23 cellular contexts compared by ENCODE assay signal in genomic region chr21:36369064-36369685, GRCh38. TPM values are rescaled to one million over a fixed set of nuclear protein-coding genes. Genes with fewer than 3 reads are reported as not detected.
DNase-seq lines count a peak whose midpoint lies in the region; ATAC-seq lines count a peak whose summit lies in the region.
"Had no signal": no experiment of that assay in that cellular context is flagged by ENCODE, and none has a peak within 500 bp of the region (broad histone marks: within the 10 kb centered on the region; RNA-seq: fewer than 3 reads in every experiment).

No MANE protein-coding gene starts in this region.

- H3K27ac ChIP-seq in CD8-positive, alpha-beta memory T cell (ENCODE audit: low read depth, low read length): no peak overlapping the region
- H3K27ac ChIP-seq: KMS-11 had no signal

- intact Hi-C loops in activated CD4-positive, alpha-beta memory T cell treated with anti-CD3 and anti-CD28 coated beads for 36 hours (cut with micrococcal nuclease): no loop called here

- H3K27ac Mint-ChIP-seq in activated CD4-positive, alpha-beta memory T cell treated with anti-CD3 and anti-CD28 coated beads for 36 hours: peak overlapping the region; percentile 53
- no peak overlapping the region for H3K27ac Mint-ChIP-seq in activated CD4-positive, alpha-beta memory T cell treated with anti-CD3 and anti-CD28 coated beads, Interleukin-2, amount 10 ng/mL, durations not matched to agents 7 days and 5 days
- H3K27ac Mint-ChIP-seq in CD8-positive, alpha-beta memory T cell: peak overlapping the region in 7 of 8 donors; percentile 0 to 89 (median 30)
- H3K27ac Mint-ChIP-seq in IgD-negative memory B cell (peak overlapping the region; percentile 63 to 92 (median 68)), memory B cell (peak overlapping the region; percentile 72)

- H3K9me3 Mint-ChIP-seq in activated CD4-positive, alpha-beta memory T cell treated with anti-CD3 and anti-CD28 coated beads for 36 hours: no peaks in the 10 kb centered on the region
- H3K9me3 Mint-ChIP-seq in activated CD4-positive, alpha-beta memory T cell treated with anti-CD3 and anti-CD28 coated beads, Interleukin-2, amount 10 ng/mL, durations not matched to agents 7 days and 5 days: no peaks in the 10 kb centered on the region
- H3K9me3 Mint-ChIP-seq in CD8-positive, alpha-beta memory T cell: no peaks in the 10 kb centered on the region
- H3K9me3 Mint-ChIP-seq in IgD-negative memory B cell: no peaks in the 10 kb centered on the region
- H3K9me3 Mint-ChIP-seq in memory B cell: no peaks in the 10 kb centered on the region

- H3K27me3 ChIP-seq in CD8-positive, alpha-beta memory T cell (ENCODE audit: insufficient read depth, low read length, poor library complexity, severe bottlenecking): no peaks in the 10 kb centered on the region

- H3K36me3 ChIP-seq in CD8-positive, alpha-beta memory T cell (ENCODE audit: insufficient read depth, low read length): peaks cover 64% of the 10 kb centered on the region

- H3K4me3 ChIP-seq in CD8-positive, alpha-beta memory T cell (ENCODE audit: low read length): no peak overlapping the region
- H3K4me3 ChIP-seq: HAP-1, lung, smooth muscle cell had no signal

- in situ Hi-C loops in G401 (cut with HindIII; ENCODE audit: low sequenced_read_pairs): loop anchor here (10.0 kb wide), 1 partner anchor 104 kb away; no protein-coding TSS in a partner anchor

- peaks cover 60% of the 10 kb centered on the region for H3K36me3 Mint-ChIP-seq in activated CD4-positive, alpha-beta memory T cell treated with anti-CD3 and anti-CD28 coated beads for 36 hours
- H3K36me3 Mint-ChIP-seq in activated CD4-positive, alpha-beta memory T cell treated with anti-CD3 and anti-CD28 coated beads, Interleukin-2, amount 10 ng/mL, durations not matched to agents 7 days and 5 days (ENCODE audit: low read depth): peaks cover 80% of the 10 kb centered on the region
- H3K36me3 Mint-ChIP-seq in CD8-positive, alpha-beta memory T cell: peaks cover 3 to 92% (median 36%) of the 10 kb centered on the region in 3 donors
- H3K36me3 Mint-ChIP-seq in IgD-negative memory B cell (peaks cover 7% of the 10 kb centered on the region), memory B cell (peaks cover 49% of the 10 kb centered on the region)

- POLR2A ChIA-PET in activated CD4-positive, alpha-beta memory T cell treated with anti-CD3 and anti-CD28 coated beads for 36 hours (lab: Charles Lee): interaction anchor here (0.6 to 1.0 kb wide), 2 partner anchors 22 to 111 kb away, joined by 3 to 4 read pairs; no protein-coding TSS in a partner anchor
- POLR2A ChIA-PET in activated CD4-positive, alpha-beta memory T cell treated with anti-CD3 and anti-CD28 coated beads, Interleukin-2, amount 10 ng/mL, durations not matched to agents 7 days and 5 days (lab: Charles Lee): interaction anchor here (0.6 to 1.5 kb wide), 3 partner anchors 16 to 165 kb away, joined by 3 read pairs; partner anchors contain the start of gene CHAF1B
- POLR2A ChIA-PET in CD8-positive, alpha-beta memory T cell (lab: Charles Lee): no interaction called here

- peaks cover 9% of the 10 kb centered on the region for H3K4me1 Mint-ChIP-seq in activated CD4-positive, alpha-beta memory T cell treated with anti-CD3 and anti-CD28 coated beads for 36 hours (ENCODE audit: low read depth)
- H3K4me1 Mint-ChIP-seq in activated CD4-positive, alpha-beta memory T cell treated with anti-CD3 and anti-CD28 coated beads, Interleukin-2, amount 10 ng/mL, durations not matched to agents 7 days and 5 days: peaks cover 10% of the 10 kb centered on the region
- peaks cover 5 to 9% (median 8%) of the 10 kb centered on the region in 3 donors for H3K4me1 Mint-ChIP-seq in CD8-positive, alpha-beta memory T cell
- H3K4me1 Mint-ChIP-seq in IgD-negative memory B cell (peaks cover 6 to 8% (median 7%) of the 10 kb centered on the region in 3 donors), memory B cell (peaks cover 8% of the 10 kb centered on the region)

- H3K4me1 ChIP-seq in CD8-positive, alpha-beta memory T cell (ENCODE audit: insufficient read depth, low read length): no peaks in the 10 kb centered on the region

- H3K9me3 ChIP-seq in CD8-positive, alpha-beta memory T cell (ENCODE audit: low read length): no peaks in the 10 kb centered on the region
- H3K9me3 ChIP-seq: HAP-1 had no signal

- ATAC-seq in memory B cell (ENCODE audit: low read depth): no peak

- DNase-seq in activated CD4-positive, alpha-beta memory T cell treated with anti-CD3 and anti-CD28 coated beads for 36 hours: no peak
- no peak for DNase-seq in activated CD4-positive, alpha-beta memory T cell treated with anti-CD3 and anti-CD28 coated beads, Interleukin-2, amount 10 ng/mL, durations not matched to agents 7 days and 5 days
- DNase-seq in CD8-positive, alpha-beta memory T cell: no peak
- no peak for DNase-seq in memory B cell (ENCODE audit: low spot score in 2 of 2)
- DNase-seq in G401 (ENCODE audit: low spot score): no peak
- no peak for DNase-seq in NCI-H69 (lab: John Stamatoyannopoulos, UW)
- no peak for DNase-seq in NCI-H1436 treated with DMSO at 0.1 percent for 48 hours (lab: John Stamatoyannopoulos, UW)
- DNase-seq: activated CD4-positive, CD25-positive, alpha-beta regulatory T cell treated with anti-CD3 and anti-CD28 coated beads, Interleukin-2, amount 50 U/mL, for 72 hours; activated effector memory CD4-positive, alpha-beta T cell treated with Interleukin-2 at 50 U/mL for 16 hours; amniotic stem cell; cortex of kidney; glutamatergic neuron; kidney glomerular epithelial cell; NCI-H187; NCI-H82; SHP77; SW 1271; trophoblast cell had no signal

- no peak overlapping the region for H3K4me3 Mint-ChIP-seq in activated CD4-positive, alpha-beta memory T cell treated with anti-CD3 and anti-CD28 coated beads for 36 hours
- no peak overlapping the region for H3K4me3 Mint-ChIP-seq in activated CD4-positive, alpha-beta memory T cell treated with anti-CD3 and anti-CD28 coated beads, Interleukin-2, amount 10 ng/mL, durations not matched to agents 7 days and 5 days
- no peak overlapping the region for H3K4me3 Mint-ChIP-seq in CD8-positive, alpha-beta memory T cell
- no peak overlapping the region for H3K4me3 Mint-ChIP-seq in IgD-negative memory B cell
- no peak overlapping the region for H3K4me3 Mint-ChIP-seq in memory B cell

- CTCF ChIA-PET in activated CD4-positive, alpha-beta memory T cell treated with anti-CD3 and anti-CD28 coated beads for 36 hours (lab: Charles Lee): interaction anchor here (0.9 kb wide), 1 partner anchor 109 kb away, joined by 3 read pairs; no protein-coding TSS in a partner anchor
- CTCF ChIA-PET in activated CD4-positive, alpha-beta memory T cell treated with anti-CD3 and anti-CD28 coated beads, Interleukin-2, amount 10 ng/mL, durations not matched to agents 7 days and 5 days (lab: Charles Lee): no interaction called here
- CTCF ChIA-PET in CD8-positive, alpha-beta memory T cell (lab: Charles Lee): interaction anchor here (1.6 kb wide), 1 partner anchor 25 kb away, joined by 4 read pairs; no protein-coding TSS in a partner anchor

- no peaks in the 10 kb centered on the region for H3K27me3 Mint-ChIP-seq in activated CD4-positive, alpha-beta memory T cell treated with anti-CD3 and anti-CD28 coated beads for 36 hours
- H3K27me3 Mint-ChIP-seq in activated CD4-positive, alpha-beta memory T cell treated with anti-CD3 and anti-CD28 coated beads, Interleukin-2, amount 10 ng/mL, durations not matched to agents 7 days and 5 days: no peaks in the 10 kb centered on the region
- H3K27me3 Mint-ChIP-seq in CD8-positive, alpha-beta memory T cell: no peaks in the 10 kb centered on the region
- H3K27me3 Mint-ChIP-seq in IgD-negative memory B cell (no peaks in the 10 kb centered on the region), memory B cell (no peaks in the 10 kb centered on the region)

RNA-seq across cellular contexts. Expression of gene CHAF1B, which starts 16.0 kb away (rescaled TPM):
- total RNA-seq in activated CD4-positive, alpha-beta memory T cell treated with anti-CD3 and anti-CD28 coated beads for 36 hours: 10 to 100 TPM; 28.9 to 31.2 TPM
- 10 to 100 TPM; 18.8 to 23.9 TPM for total RNA-seq in activated CD4-positive, alpha-beta memory T cell treated with anti-CD3 and anti-CD28 coated beads, Interleukin-2, amount 10 ng/mL, durations not matched to agents 7 days and 5 days
- 10 to 100 TPM; 30.6 to 30.8 TPM for total RNA-seq in CD8-positive, alpha-beta memory T cell
- polyA plus RNA-seq in CD8-positive, alpha-beta memory T cell: 2.4 TPM
- polyA plus RNA-seq in IgD-negative memory B cell: 0.36 TPM
- 8.6 and 18.1 TPM in 2 replicates for total RNA-seq in G401 (2014; rRNA removed; shearing (Covaris generic))

RNA-seq across cellular contexts. Expression of gene MORC3, which starts 49.2 kb away (rescaled TPM):
- 10 to 100 TPM; 27.7 to 30.0 TPM for total RNA-seq in activated CD4-positive, alpha-beta memory T cell treated with anti-CD3 and anti-CD28 coated beads for 36 hours
- total RNA-seq in activated CD4-positive, alpha-beta memory T cell treated with anti-CD3 and anti-CD28 coated beads, Interleukin-2, amount 10 ng/mL, durations not matched to agents 7 days and 5 days: 10 to 100 TPM; 43.6 to 44.3 TPM
- 10 to 100 TPM; 19.6 to 23.0 TPM for total RNA-seq in CD8-positive, alpha-beta memory T cell
- 32.2 TPM for polyA plus RNA-seq in CD8-positive, alpha-beta memory T cell
- 41.7 TPM for polyA plus RNA-seq in IgD-negative memory B cell
- total RNA-seq in G401 (2014; rRNA removed; shearing (Covaris generic)): 21.8 and 31.9 TPM in 2 replicates
